ENCODE assay signal across 23 cellular contexts in the genomic region with DNA sequence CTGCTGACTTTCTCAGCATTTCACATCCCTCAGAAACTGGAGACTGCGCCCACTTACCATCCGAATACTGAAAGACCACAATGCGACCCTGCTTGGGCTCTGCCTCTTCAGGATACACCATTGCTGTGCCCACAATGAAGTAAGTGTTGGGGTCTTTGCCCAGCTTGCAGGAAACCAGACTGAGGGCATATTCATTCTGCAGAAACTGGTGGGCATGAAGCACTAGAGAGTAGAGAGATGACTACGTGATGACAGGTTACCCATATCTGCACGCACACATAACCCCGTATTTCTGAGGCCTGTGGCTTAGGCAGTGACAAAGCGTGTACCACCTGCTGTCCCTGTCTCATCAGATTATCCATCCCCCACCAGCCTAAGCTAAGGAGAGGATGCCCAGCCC. TPM values are rescaled to one million over a fixed set of nuclear protein-coding genes. Genes with fewer than 3 reads are reported as not detected.
"Had no signal": no experiment of that assay in that cellular context is flagged by ENCODE, and none has a peak within 500 bp of the region (broad histone marks: within the 10 kb centered on the region; RNA-seq: fewer than 3 reads in every experiment).

No MANE protein-coding gene starts in this region.

- H3K4me1 Mint-ChIP-seq: activated CD4-positive, alpha-beta T cell treated with anti-CD3 and anti-CD28 coated beads, Interleukin-2, amount 10 ng/mL, durations not matched to agents 24 days and 14 days; activated naive CD4-positive, alpha-beta T cell treated with anti-CD3 and anti-CD28 coated beads, Interleukin-2, amount 50 U/mL, for 24 hours; T-helper 17 cell; WTC11 had no signal

- H3K9me3 Mint-ChIP-seq: activated CD4-positive, alpha-beta memory T cell treated with anti-CD3 and anti-CD28 coated beads for 36 hours; activated CD4-positive, alpha-beta T cell treated with anti-CD3 and anti-CD28 coated beads, Interleukin-2, amount 10 ng/mL, durations not matched to agents 24 days and 14 days; activated naive CD4-positive, alpha-beta T cell treated with anti-CD3 and anti-CD28 coated beads, Interleukin-2, amount 50 U/mL, for 24 hours; WTC11 had no signal

- ATAC-seq: K562, T-helper 17 cell, WTC11 had no signal

- H3K4me3 Mint-ChIP-seq: activated CD4-positive, alpha-beta memory T cell treated with anti-CD3 and anti-CD28 coated beads for 36 hours; activated CD4-positive, alpha-beta T cell treated with anti-CD3 and anti-CD28 coated beads, Interleukin-2, amount 10 ng/mL, durations not matched to agents 24 days and 14 days; activated naive CD4-positive, alpha-beta T cell treated with anti-CD3 and anti-CD28 coated beads, Interleukin-2, amount 50 U/mL, for 24 hours; T-helper 17 cell; WTC11 had no signal

- DNase-seq: activated CD4-positive, alpha-beta memory T cell treated with anti-CD3 and anti-CD28 coated beads for 36 hours; activated CD4-positive, alpha-beta T cell treated with anti-CD3 and anti-CD28 coated beads, Interleukin-2, amount 10 ng/mL, durations not matched to agents 24 days and 14 days; activated CD4-positive, CD25-positive, alpha-beta regulatory T cell treated with anti-CD3 and anti-CD28 coated beads, Interleukin-2, amount 50 U/mL, for 72 hours; adrenal gland; anterior cingulate cortex; cerebellar nuclear complex; Karpas-422; MM.1S; NCI-H1105; NCI-H1436; NCI-H1694 treated with DMSO at 0.1 percent for 48 hours; NCI-H2029 treated with DMSO at 0.1 percent for 48 hours; NCI-H345; NCI-H510A; NCI-H526 treated with DMSO at 0.1 percent for 48 hours; NCI-H82; SIG-M5; T-helper 17 cell; T-helper 9 cell had no signal

- H3K27me3 Mint-ChIP-seq: activated CD4-positive, alpha-beta memory T cell treated with anti-CD3 and anti-CD28 coated beads for 36 hours; activated CD4-positive, alpha-beta T cell treated with anti-CD3 and anti-CD28 coated beads, Interleukin-2, amount 10 ng/mL, durations not matched to agents 24 days and 14 days; activated naive CD4-positive, alpha-beta T cell treated with anti-CD3 and anti-CD28 coated beads, Interleukin-2, amount 50 U/mL, for 24 hours; T-helper 17 cell had no signal

- H3K4me3 ChIP-seq: adrenal gland, K562 had no signal

- H3K27ac Mint-ChIP-seq: activated CD4-positive, alpha-beta memory T cell treated with anti-CD3 and anti-CD28 coated beads for 36 hours; activated CD4-positive, alpha-beta T cell treated with anti-CD3 and anti-CD28 coated beads, Interleukin-2, amount 10 ng/mL, durations not matched to agents 24 days and 14 days; activated naive CD4-positive, alpha-beta T cell treated with anti-CD3 and anti-CD28 coated beads, Interleukin-2, amount 50 U/mL, for 24 hours; T-helper 17 cell; WTC11 had no signal

RNA-seq across cellular contexts. Expression of a gene that starts 14.6 kb away (rescaled TPM):
- total RNA-seq: RPMI7951 had no signal
